13 cellular contexts compared by ENCODE assay signal in the genomic region with DNA sequence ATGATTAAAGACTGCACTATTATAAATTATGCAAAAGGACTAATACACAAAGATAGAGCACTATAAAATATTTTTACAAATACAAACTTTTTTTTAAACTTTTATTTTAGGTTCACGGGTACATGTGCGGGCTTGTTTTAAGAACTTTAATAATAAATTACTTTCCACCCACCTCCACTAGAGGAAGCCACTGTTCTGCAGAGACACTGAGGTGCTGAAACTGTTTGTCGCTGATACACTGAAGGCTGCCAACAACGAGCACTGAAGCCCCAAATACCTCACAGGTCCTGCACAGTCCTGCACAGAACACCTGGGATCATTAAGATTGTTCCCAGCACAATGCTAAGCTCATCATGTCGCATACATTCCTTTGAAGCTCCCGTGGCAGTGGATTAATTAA.
"Had no signal": no experiment of that assay in that cellular context is flagged by ENCODE, and none has a peak within 500 bp of the region (broad histone marks: within the 10 kb centered on the region; RNA-seq: fewer than 3 reads in every experiment).

No MANE protein-coding gene starts in this region.

- H3K9me3 Mint-ChIP-seq: T-helper 1 cell treated with Interleukin-12 subunit alpha and Interleukin-12 subunit beta and Interleukin-4 antibody, amounts not matched to agents 30 μg/mL and 1 μg/mL, for 36 hours had no signal

- H3K27ac ChIP-seq: heart left ventricle, neutrophil, skin epidermis, stomach, thoracic aorta had no signal

- H3K27me3 ChIP-seq: heart left ventricle, neutrophil, stomach had no signal

- FAIRE-seq: bronchial epithelial cell, endothelial cell of umbilical vein, islet of Langerhans had no signal

- H3K27ac Mint-ChIP-seq: T-helper 1 cell treated with Interleukin-12 subunit alpha and Interleukin-12 subunit beta and Interleukin-4 antibody, amounts not matched to agents 30 μg/mL and 1 μg/mL, for 36 hours had no signal

- H3K36me3 ChIP-seq: neutrophil, thoracic aorta had no signal

- ATAC-seq: heart left ventricle; naive thymus-derived CD8-positive, alpha-beta T cell had no signal

- H3K4me3 ChIP-seq: heart left ventricle, skin epidermis, stomach, thoracic aorta had no signal

- DNase-seq: activated T-cell treated with anti-CD3 and anti-CD28 coated beads for 4 hours; aorta; heart left ventricle; naive thymus-derived CD8-positive, alpha-beta T cell; retina; stomach had no signal

- H3K9me3 ChIP-seq: heart left ventricle, neutrophil, stomach, thoracic aorta had no signal

- H3K4me3 Mint-ChIP-seq: naive thymus-derived CD8-positive, alpha-beta T cell; T-helper 1 cell treated with Interleukin-12 subunit alpha and Interleukin-12 subunit beta and Interleukin-4 antibody, amounts not matched to agents 30 μg/mL and 1 μg/mL, for 36 hours had no signal

- H3K27me3 Mint-ChIP-seq: naive thymus-derived CD8-positive, alpha-beta T cell had no signal
